In genomic region chr14:65204056-65204455, GRCh38 we compare ENCODE assay signal across 15 cellular contexts.
"Had no signal": no experiment of that assay in that cellular context is flagged by ENCODE, and none has a peak within 500 bp of the region (broad histone marks: within the 10 kb centered on the region; RNA-seq: fewer than 3 reads in every experiment).

No MANE protein-coding gene starts in this region.

- H3K4me1 ChIP-seq: parathyroid adenoma, testis had no signal

- H3K36me3 ChIP-seq: WERI-Rb-1 had no signal

- H3K79me2 ChIP-seq: parathyroid adenoma had no signal

- ATAC-seq: body of pancreas; stimulated activated effector memory CD8-positive, alpha-beta T cell treated with anti-CD3 and anti-CD28 coated beads, Interleukin-12 subunit alpha, Interleukin-12 subunit beta, amount 100 ng/mL, for 72 hours had no signal

- H3K4me3 Mint-ChIP-seq: activated naive CD8-positive, alpha-beta T cell treated with anti-CD3 and anti-CD28 coated beads for 36 hours; nephron; stimulated activated effector memory CD8-positive, alpha-beta T cell treated with anti-CD3 and anti-CD28 coated beads, Interleukin-12 subunit alpha, Interleukin-12 subunit beta, amount 100 ng/mL, for 72 hours; type B pancreatic cell had no signal

- H3K27ac Mint-ChIP-seq: activated naive CD8-positive, alpha-beta T cell treated with anti-CD3 and anti-CD28 coated beads for 36 hours; nephron; stimulated activated effector memory CD8-positive, alpha-beta T cell treated with anti-CD3 and anti-CD28 coated beads, Interleukin-12 subunit alpha, Interleukin-12 subunit beta, amount 100 ng/mL, for 72 hours; type B pancreatic cell had no signal

- H3K9me3 ChIP-seq: body of pancreas, testis had no signal

- H3K9me3 Mint-ChIP-seq: nephron, type B pancreatic cell had no signal

- H3K27me3 ChIP-seq: body of pancreas, dorsolateral prefrontal cortex, testis had no signal

- H3K4me3 ChIP-seq: body of pancreas, dorsolateral prefrontal cortex, smooth muscle cell, testis had no signal

- H3K27ac ChIP-seq: body of pancreas, dorsolateral prefrontal cortex, parathyroid adenoma, testis, WERI-Rb-1 had no signal

- H3K9ac ChIP-seq: parathyroid adenoma had no signal

- DNase-seq: activated CD4-positive, alpha-beta T cell treated with anti-CD3 and anti-CD28 coated beads, Interleukin-2, amount 50 U/mL, for 4 hours; activated naive CD8-positive, alpha-beta T cell treated with anti-CD3 and anti-CD28 coated beads for 36 hours; activated T-cell treated with anti-CD3 and anti-CD28 coated beads for 4 hours; amygdala; body of pancreas; dorsolateral prefrontal cortex; mesendoderm; stimulated activated CD4-positive, alpha-beta T cell treated with anti-CD3 and anti-CD28 coated beads, Interleukin-4, amount 100 ng/mL, for 24 hours; testis; WERI-Rb-1 had no signal

- H3K4me2 ChIP-seq: smooth muscle cell had no signal

- H2AFZ ChIP-seq: parathyroid adenoma had no signal

- H3K36me3 Mint-ChIP-seq: type B pancreatic cell had no signal

- H3K27me3 Mint-ChIP-seq: activated naive CD8-positive, alpha-beta T cell treated with anti-CD3 and anti-CD28 coated beads for 36 hours; type B pancreatic cell had no signal
